Comparison of ENCODE assay signal across 7 cellular contexts in genomic region chr13:112711528-112712265, GRCh38. TPM values are rescaled to one million over a fixed set of nuclear protein-coding genes. Genes with fewer than 3 reads are reported as not detected.
A peak's percentile ranks its signal among the peaks of the same experiment; 100 is the strongest.
DNase-seq lines count a peak whose midpoint lies in the region; TF ChIP-seq lines count a peak whose summit lies in the region.

No MANE protein-coding gene starts in this region.

- TF ChIP-seq POLR2A in stomach (IDR thresholded peaks at IDR 0.05) = no peak

- no peak for TF ChIP-seq CTCF in colonic mucosa (IDR thresholded peaks at IDR 0.05)
- no peak for TF ChIP-seq CTCF in stomach (IDR thresholded peaks at IDR 0.05)

- TF ChIP-seq EP300 in stomach (IDR thresholded peaks at IDR 0.05) = peak; percentile 31

- H3K4me1 ChIP-seq in colonic mucosa = no peaks in the 10 kb centered on the region
- peaks cover 23 to 32% (median 27%) of the 10 kb centered on the region in 4 donors for H3K4me1 ChIP-seq in stomach

- intact Hi-C loops in colonic mucosa (cut with DNase I) (no loop called here), stomach (cut with DNase I; ENCODE audit: low total_unique reads) (no loop called here)

- 6 to 22% (median 14%) methylated on average over 21 to 22 of the region's 22 CpGs for WGBS in stomach, 5 donors

- H3K9me3 ChIP-seq in colonic mucosa = no peaks in the 10 kb centered on the region
- no peaks in the 10 kb centered on the region for H3K9me3 ChIP-seq in stomach

- H3K36me3 ChIP-seq in colonic mucosa (no peaks in the 10 kb centered on the region), stomach (no peaks in the 10 kb centered on the region)

- H3K4me3 ChIP-seq in colonic mucosa (no peak overlapping the region), stomach (peak overlapping the region in 3 of 4 donors; percentile 2 to 9 (median 7))

- H3K27ac ChIP-seq in colonic mucosa (peak overlapping the region; percentile 68), stomach (peak overlapping the region; percentile 80 to 92 (median 86))

- DNase-seq in GM03348 (ENCODE audit: low spot score) (peak; percentile 97), HCEC 1CT (peak; percentile 88), NCI-H524 treated with DMSO at 0.1 percent for 48 hours (lab: John Stamatoyannopoulos, UW) (peak; percentile 59), colonic mucosa (peak; percentile 75), left kidney (ENCODE audit: low read depth, low spot score) (peak; percentile 93), stomach (peak; percentile 74)
- no peak for DNase-seq in effector CD4-positive, alpha-beta T cell

- H3K27me3 ChIP-seq in colonic mucosa = no peaks in the 10 kb centered on the region
- no peaks in the 10 kb centered on the region for H3K27me3 ChIP-seq in stomach

- no peak overlapping the region for H3K9ac ChIP-seq in colonic mucosa (ENCODE audit: low read depth in 2 of 2, low read length in 2 of 2)

RNA-seq across cellular contexts. Expression of gene ATP11A, which starts 21.9 kb away (rescaled TPM):
- 10 to 100 TPM; 15.8 to 19.6 TPM for total RNA-seq in colonic mucosa
- 10 to 100 TPM in 4 of 5 donors, 1 to 10 TPM in 1; 9.9 to 70.9 (median 17.8) TPM for total RNA-seq in stomach
- polyA plus RNA-seq in stomach = 1 to 10 TPM; 1.1 to 2.5 (median 1.3) TPM
